Comparison of ENCODE assay signal across 23 cellular contexts in the genomic region with DNA sequence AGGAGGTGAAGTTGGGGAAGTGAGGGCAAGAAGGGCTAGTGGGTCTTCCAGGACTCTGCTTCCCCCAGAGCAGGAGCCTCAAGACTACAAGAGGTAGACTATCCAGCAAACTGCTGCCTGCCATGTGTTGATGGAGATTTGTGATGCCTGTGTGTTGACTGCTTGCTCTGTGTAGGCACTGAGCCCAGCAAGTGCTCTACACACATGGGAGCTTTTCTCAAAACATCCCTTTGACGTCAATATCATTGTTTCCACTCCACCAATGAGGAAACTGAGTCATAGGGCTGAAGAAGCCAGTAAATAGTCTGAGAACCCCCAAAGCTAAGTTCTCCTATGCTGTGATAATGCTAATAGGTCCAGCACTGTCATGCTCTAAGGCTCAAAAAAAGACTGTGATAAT.
A peak's percentile ranks its signal among the peaks of the same experiment; 100 is the strongest.
DNase-seq lines count a peak whose midpoint lies in the region; FAIRE-seq and TF ChIP-seq lines count a peak whose summit lies in the region.
"Had no signal": no experiment of that assay in that cellular context is flagged by ENCODE, and none has a peak within 500 bp of the region (broad histone marks: within the 10 kb centered on the region; RNA-seq: fewer than 3 reads in every experiment).

No MANE protein-coding gene starts in this region.

- peak overlapping the region; percentile 17 for H2BK5ac ChIP-seq in mesendoderm (ENCODE audit: low read length)

- H3K36me3 ChIP-seq in mammary epithelial cell (ENCODE audit: insufficient read depth, low read length): no peaks in the 10 kb centered on the region
- no peaks in the 10 kb centered on the region for H3K36me3 ChIP-seq in endothelial cell of umbilical vein (ENCODE audit: control insufficient read depth in 2 of 2, extremely low read depth in 1 of 2, insufficient read depth in 2 of 2, low read length in 2 of 2)
- no peaks in the 10 kb centered on the region for H3K36me3 ChIP-seq in mesendoderm (ENCODE audit: control insufficient read depth, insufficient read depth, low read length)
- H3K36me3 ChIP-seq in transverse colon: no peaks in the 10 kb centered on the region
- H3K36me3 ChIP-seq: BE2C, Peyer's patch had no signal

- H4K8ac ChIP-seq in mesendoderm (ENCODE audit: low read depth, low read length): no peak overlapping the region

- H3K9me3 Mint-ChIP-seq in MCF 10A (ENCODE audit: unreplicated experiment): no peaks in the 10 kb centered on the region
- H3K9me3 Mint-ChIP-seq: CD4-positive, alpha-beta memory T cell had no signal

- 93% methylated on average over 1 of the region's 1 CpG for WGBS in mammary epithelial cell (ENCODE audit: low coverage, missing lambda C conversion rate)
- no CpG with 5 or more reads among the region's 1 CpG for WGBS in mesendoderm (ENCODE audit: extremely low coverage, insufficient coverage, low lambda C conversion rate)
- 60 to 62% methylated on average over 1 of the region's 1 CpG for WGBS in transverse colon (ENCODE audit: low coverage in 1 of 2), 2 donors

- no TSS peak for BruUV-seq in mammary epithelial cell (replicated peaks; lab: Mats Ljungman, UMichigan)
- no TSS peak for BruUV-seq in MCF 10A (replicated peaks; lab: Mats Ljungman, UMichigan)
- BruUV-seq in endothelial cell of umbilical vein (replicated peaks; lab: Mats Ljungman, UMichigan): no TSS peak

- dilution Hi-C loops in mammary epithelial cell (cut with HindIII; ENCODE audit: low sequenced_read_pairs) (no loop called here), endothelial cell of umbilical vein (cut with MboI; ENCODE audit: extremely low pct_ligation_motif_present, low sequenced_read_pairs) (no loop called here)

- no peak overlapping the region for H4K5ac ChIP-seq in mesendoderm (ENCODE audit: low read length)

- H3K9me3 ChIP-seq in mammary epithelial cell (replicated peaks; ENCODE audit: insufficient read depth, low read length) (no peaks in the 10 kb centered on the region), endothelial cell of umbilical vein (replicated peaks; ENCODE audit: control insufficient read depth, insufficient read depth, low read length) (no peaks in the 10 kb centered on the region), transverse colon (no peaks in the 10 kb centered on the region)
- H3K9me3 ChIP-seq: BE2C, Peyer's patch had no signal

- H2AK5ac ChIP-seq in mesendoderm (ENCODE audit: low read length): no peak overlapping the region

- H3K4me3 Mint-ChIP-seq in MCF 10A (ENCODE audit: unreplicated experiment): no peak overlapping the region
- H3K4me3 Mint-ChIP-seq: CD4-positive, alpha-beta memory T cell had no signal

- H3K27me3 Mint-ChIP-seq in MCF 10A (ENCODE audit: insufficient read depth, unreplicated experiment): no peaks in the 10 kb centered on the region

- no peak for DNase-seq in mammary epithelial cell
- no peak for DNase-seq in MCF 10A (ENCODE audit: unreplicated experiment)
- DNase-seq in endothelial cell of umbilical vein (ENCODE audit: low read depth, low spot score): peak; percentile 91
- DNase-seq in mesendoderm: no peak
- DNase-seq in transverse colon: no peak
- no peak for DNase-seq in mesenteric fat pad (ENCODE audit: low spot score)
- DNase-seq in DMS79 (lab: John Stamatoyannopoulos, UW): no peak
- no peak for DNase-seq in SW480 (ENCODE audit: low spot score)
- DNase-seq: BE2C; CD4-positive, alpha-beta memory T cell; DMS153; GF-D8; KG1; MV-4-11; NCI-H1694 treated with DMSO at 0.1 percent for 48 hours; NCI-H2107; NCI-H510A; NCI-H748 treated with DMSO at 0.1 percent for 48 hours; NK-92 treated with Interleukin-12 subunit alpha and Interleukin-12 subunit beta, amount 100 ng/mL, for 24 hours; Peyer's patch had no signal

- H3K4me2 ChIP-seq in mammary epithelial cell (ENCODE audit: insufficient read depth, low read depth, low read length) (no peak overlapping the region), endothelial cell of umbilical vein (ENCODE audit: insufficient read depth, low read length) (no peak overlapping the region), mesendoderm (ENCODE audit: low read length) (no peak overlapping the region)

- no peaks in the 10 kb centered on the region for H3K36me3 Mint-ChIP-seq in MCF 10A (ENCODE audit: insufficient read depth, unreplicated experiment)
- H3K36me3 Mint-ChIP-seq: CD4-positive, alpha-beta memory T cell had no signal

- no peak overlapping the region for H3K56ac ChIP-seq in mesendoderm (ENCODE audit: low read length)

- no peak overlapping the region for H2BK15ac ChIP-seq in mesendoderm (replicated peaks; ENCODE audit: low read depth)

- FAIRE-seq in endothelial cell of umbilical vein (lab: Jason Lieb, UNC): peak; percentile 63
- FAIRE-seq: GM12892, H1, HepG2 had no signal

- H3K23ac ChIP-seq in mesendoderm (ENCODE audit: low read length): no peak overlapping the region

- H3K9me1 ChIP-seq in endothelial cell of umbilical vein (replicated peaks; ENCODE audit: control insufficient read depth, extremely low read depth, insufficient read depth, low read length): no peaks in the 10 kb centered on the region

- no peak for TF ChIP-seq EP300 in transverse colon (IDR thresholded peaks at IDR 0.05; ENCODE audit: low read depth)

- intact Hi-C loops in mammary epithelial cell (cut with micrococcal nuclease): no loop called here
- intact Hi-C loops in MCF 10A (cut with micrococcal nuclease): no loop called here
- intact Hi-C loops in endothelial cell of umbilical vein (cut with micrococcal nuclease): loop anchor here (1.0 to 2.0 kb wide), 2 partner anchors 68 to 88 kb away; no protein-coding TSS in a partner anchor
- intact Hi-C loops in transverse colon (cut with DNase I; ENCODE audit: low total_unique reads): no loop called here

- H4K20me1 ChIP-seq in mammary epithelial cell (ENCODE audit: insufficient read depth, low read length) (no peaks in the 10 kb centered on the region), endothelial cell of umbilical vein (replicated peaks; ENCODE audit: control insufficient read depth, extremely low read depth, insufficient read depth, low read length) (no peaks in the 10 kb centered on the region)

- H2AFZ ChIP-seq in mammary epithelial cell (ENCODE audit: low read depth, low read length) (no peak overlapping the region), endothelial cell of umbilical vein (ENCODE audit: low read depth, low read length) (no peak overlapping the region)

- H3K4me1 Mint-ChIP-seq in MCF 10A (ENCODE audit: insufficient read depth, unreplicated experiment): peaks cover 6% of the 10 kb centered on the region
- H3K4me1 Mint-ChIP-seq: CD4-positive, alpha-beta memory T cell had no signal

- H3K27ac Mint-ChIP-seq in MCF 10A (ENCODE audit: low read depth, unreplicated experiment): no peak overlapping the region
- H3K27ac Mint-ChIP-seq: CD4-positive, alpha-beta memory T cell had no signal

- no peak overlapping the region for H3K4ac ChIP-seq in mesendoderm (ENCODE audit: low read depth, low read length)

- no peaks in the 10 kb centered on the region for H3K79me1 ChIP-seq in mesendoderm (ENCODE audit: low read length)

- in situ Hi-C loops in mammary epithelial cell (cut with MboI; ENCODE audit: low sequenced_read_pairs in 2 of 2): no loop called here
- in situ Hi-C loops in transverse colon (cut with MboI; ENCODE audit: low pct_ligation_motif_present in 1 of 4, low pct_unique_long_range_greater_than_20kb in 1 of 4, low sequenced_read_pairs in 3 of 4): no loop called here

- H3K4me1 ChIP-seq in mammary epithelial cell (ENCODE audit: insufficient read depth, low read length) (peaks cover 14% of the 10 kb centered on the region), endothelial cell of umbilical vein (ENCODE audit: control insufficient read depth, extremely low read depth, insufficient read depth, low read length) (peaks cover 17% of the 10 kb centered on the region), mesendoderm (ENCODE audit: control insufficient read depth, low read depth, low read length) (peaks cover 12% of the 10 kb centered on the region), transverse colon (peaks cover 0 to 3% (median under 1%) of the 10 kb centered on the region in 4 donors)
- H3K4me1 ChIP-seq: Peyer's patch had no signal

- H3K9ac ChIP-seq in mammary epithelial cell (ENCODE audit: insufficient read depth, low read length) (no peak overlapping the region), endothelial cell of umbilical vein (replicated peaks; ENCODE audit: extremely low read depth, insufficient read depth, low read length) (no peak overlapping the region), mesendoderm (ENCODE audit: low read length) (no peak overlapping the region)

- no peaks in the 10 kb centered on the region for H3K27me3 ChIP-seq in mammary epithelial cell (ENCODE audit: insufficient read depth, low read length)
- no peaks in the 10 kb centered on the region for H3K27me3 ChIP-seq in endothelial cell of umbilical vein (ENCODE audit: control insufficient read depth in 2 of 2, insufficient read depth in 2 of 2, low read length in 2 of 2)
- no peaks in the 10 kb centered on the region for H3K27me3 ChIP-seq in mesendoderm (ENCODE audit: insufficient read depth, low read length, poor library complexity)
- no peaks in the 10 kb centered on the region for H3K27me3 ChIP-seq in transverse colon
- H3K27me3 ChIP-seq: BE2C, Peyer's patch had no signal

- peak overlapping the region; percentile 6 for H3K18ac ChIP-seq in mesendoderm (ENCODE audit: low read length)

- CTCF ChIA-PET in mammary epithelial cell (lab: Charles Lee; ENCODE audit: low non-redundant PET) (no interaction called here), MCF 10A (lab: Yijun Ruan, JAX) (interaction anchor here (0.6 kb wide), 1 partner anchor 28 kb away, joined by 3 read pairs; no protein-coding TSS in a partner anchor), endothelial cell of umbilical vein (lab: Charles Lee) (interaction anchor here (0.9 to 1.8 kb wide), 3 partner anchors 18 to 594 kb away, joined by 3 to 5 read pairs (median 3); no protein-coding TSS in a partner anchor)

- H3K27ac ChIP-seq in mammary epithelial cell (ENCODE audit: insufficient read depth, low read depth, low read length): peak overlapping the region; percentile 34
- H3K27ac ChIP-seq in endothelial cell of umbilical vein (ENCODE audit: insufficient read depth, low read depth, low read length): peak overlapping the region; percentile 36
- H3K27ac ChIP-seq in mesendoderm (ENCODE audit: low read depth, low read length): no peak overlapping the region
- no peak overlapping the region for H3K27ac ChIP-seq in transverse colon
- H3K27ac ChIP-seq: Peyer's patch had no signal

- H3K4me3 ChIP-seq in mammary epithelial cell (replicated peaks in 1 of 3; ENCODE audit: insufficient read depth in 1 of 3, low read depth in 2 of 3, low read length in 3 of 3) (no peak overlapping the region), endothelial cell of umbilical vein (replicated peaks in 1 of 3; ENCODE audit: insufficient read depth in 1 of 3, low read depth in 1 of 3, low read length in 3 of 3) (no peak overlapping the region), mesendoderm (ENCODE audit: low read length) (no peak overlapping the region), transverse colon (no peak overlapping the region)
- H3K4me3 ChIP-seq: Peyer's patch had no signal

- no peak for TF ChIP-seq POLR2A in endothelial cell of umbilical vein (IDR thresholded peaks at IDR 0.05; ENCODE audit: low read depth, low read length)
- TF ChIP-seq POLR2A in transverse colon (IDR thresholded peaks at IDR 0.05): no peak

- TF ChIP-seq CTCF in mammary epithelial cell (conservative IDR thresholded peaks at IDR 0.05 in 1 of 2, IDR thresholded peaks at IDR 0.05 in 1 of 2; ENCODE audit: extremely low read depth in 1 of 2, insufficient read depth in 1 of 2, low read depth in 1 of 2, low read length in 2 of 2): no peak
- no peak for TF ChIP-seq CTCF in MCF 10A (IDR thresholded peaks at IDR 0.05; ENCODE audit: unreplicated experiment)
- no peak for TF ChIP-seq CTCF in endothelial cell of umbilical vein (IDR thresholded peaks at IDR 0.05; ENCODE audit: extremely low read depth in 1 of 2, insufficient read depth in 1 of 2, low read depth in 1 of 2, low read length in 2 of 2)
- TF ChIP-seq CTCF in transverse colon (IDR thresholded peaks at IDR 0.05): no peak

- no peaks in the 10 kb centered on the region for H3K79me2 ChIP-seq in mammary epithelial cell (ENCODE audit: insufficient read depth, low read length)
- no peaks in the 10 kb centered on the region for H3K79me2 ChIP-seq in endothelial cell of umbilical vein (ENCODE audit: control insufficient read depth, insufficient read depth, low read length)
- H3K79me2 ChIP-seq in mesendoderm (ENCODE audit: control insufficient read depth, insufficient read depth, low read length): no peaks in the 10 kb centered on the region

- POLR2A ChIA-PET in MCF 10A (lab: Yijun Ruan, JAX) (interaction anchor here (1.5 kb wide), 1 partner anchor 21 kb away, joined by 3 read pairs; no protein-coding TSS in a partner anchor), endothelial cell of umbilical vein (lab: Charles Lee) (interaction anchor here (0.6 kb wide), 1 partner anchor 74 kb away, joined by 3 read pairs; no protein-coding TSS in a partner anchor)

- no peak overlapping the region for H2BK120ac ChIP-seq in mesendoderm (ENCODE audit: low read depth, low read length)

Comparison
In these comparisons a context has a peak if more than half of its experiments do, and no peak if none do; other contexts are left out.
1. H3K27ac ChIP-seq: peak in mammary epithelial cell (single experiment) and endothelial cell of umbilical vein (single experiment); none in mesendoderm (single experiment) and transverse colon (0 of 4).